ENCODE assay signal across 35 cellular contexts in the genomic region with DNA sequence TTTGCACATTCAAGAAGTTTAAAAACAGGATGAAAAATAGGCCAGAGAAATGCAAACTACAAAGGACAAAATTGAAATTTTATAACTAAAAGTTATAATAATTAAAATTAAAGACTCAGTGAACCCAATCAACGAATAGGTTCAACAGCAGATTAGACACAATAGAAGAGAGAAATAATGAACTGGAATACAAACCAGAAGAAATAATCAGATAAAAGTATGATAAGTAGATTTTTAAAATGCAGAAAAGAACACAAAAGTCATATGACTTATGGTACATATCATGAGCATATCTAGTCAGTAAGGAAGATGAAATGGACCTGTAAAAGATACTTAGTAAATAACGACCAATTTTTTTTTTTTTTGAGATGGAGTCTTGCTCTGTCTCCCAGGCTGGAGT.
DNase-seq lines count a peak whose midpoint lies in the region; ATAC-seq, FAIRE-seq and TF ChIP-seq lines count a peak whose summit lies in the region.
"Had no signal": no experiment of that assay in that cellular context is flagged by ENCODE, and none has a peak within 500 bp of the region (broad histone marks: within the 10 kb centered on the region; RNA-seq: fewer than 3 reads in every experiment).

No MANE protein-coding gene starts in this region.

- H3F3A ChIP-seq in SK-N-SH (replicated peaks; ENCODE audit: insufficient read depth), result no peaks in the 10 kb centered on the region

- H3K27me3 Mint-ChIP-seq in activated T-cell treated with anti-CD3 and anti-CD28 coated beads, Interleukin-2, amount 50 U/mL, for 4 hours (ENCODE audit: low read depth), result no peaks in the 10 kb centered on the region
- H3K27me3 Mint-ChIP-seq: CD4-positive, CD25-positive, alpha-beta regulatory T cell had no signal

- H3K4me2 ChIP-seq in SK-N-SH (no peak overlapping the region), K562 (ENCODE audit: insufficient read depth, low read length) (no peak overlapping the region)
- H3K4me2 ChIP-seq: A549; BLaER1; BLaER1 treated with 17β-estradiol and CSF1 and Interleukin-3, amounts not matched to agents 10 nM and 100 nM had no signal

- H4K20me1 ChIP-seq in SK-N-SH (ENCODE audit: insufficient read depth) (no peaks in the 10 kb centered on the region), K562 (replicated peaks; ENCODE audit: control insufficient read depth, insufficient read depth, low read length) (no peaks in the 10 kb centered on the region)
- H4K20me1 ChIP-seq: BLaER1; BLaER1 treated with 17β-estradiol and CSF1 and Interleukin-3, amounts not matched to agents 10 nM and 100 nM had no signal

- no peak for FAIRE-seq in K562 (lab: Jason Lieb, UNC)
- FAIRE-seq: A204.1, A549, D721Med had no signal

- ATAC-seq in SK-N-SH treated with all-trans-retinoic acid at 6 μM for 48 hours (no peak), K562 (no peak)
- no peak for ATAC-seq in activated T-cell treated with anti-CD3 and anti-CD28 coated beads, Interleukin-2, amount 50 U/mL, for 4 hours
- ATAC-seq: A549; CD8-positive, alpha-beta T cell had no signal

- H3K9me1 ChIP-seq in K562 (ENCODE audit: control insufficient read depth, insufficient read depth, low read length), result no peaks in the 10 kb centered on the region

- DNase-seq in SK-N-SH (no peak), K562 (ENCODE audit: extremely low read depth in 1 of 4, low spot score in 3 of 4) (no peak), AG08395 (ENCODE audit: low spot score) (no peak)
- no peak for DNase-seq in activated T-cell treated with anti-CD3 and anti-CD28 coated beads, Interleukin-2, amount 50 U/mL, for 4 hours
- DNase-seq: 8988T; ACHN; AML-193; BE2C; C1 segment of cervical spinal cord; Caco-2; Calu3; CD4-positive, alpha-beta memory T cell; CD4-positive, alpha-beta T cell; CD4-positive, CD25-positive, alpha-beta regulatory T cell; CD8-positive, alpha-beta memory T cell; CD8-positive, alpha-beta T cell; COR-L47; DMS 273 treated with DMSO at 0.1 percent for 48 hours; DMS153; DMS53; DMS79; DMS79 treated with DMSO at 0.1 percent for 48 hours; DND-41; EL had no signal

- no peaks in the 10 kb centered on the region for H3K36me3 Mint-ChIP-seq in activated T-cell treated with anti-CD3 and anti-CD28 coated beads, Interleukin-2, amount 50 U/mL, for 4 hours (ENCODE audit: insufficient read depth)
- H3K36me3 Mint-ChIP-seq: CD14-positive monocyte; CD4-positive, CD25-positive, alpha-beta regulatory T cell; CD8-positive, alpha-beta memory T cell; CD8-positive, alpha-beta T cell had no signal

- POLR2A ChIA-PET in SK-N-SH (lab: Yijun Ruan, JAX), result no interaction called here
- POLR2A ChIA-PET in HEK293 (lab: Yijun Ruan, JAX), result no interaction called here
- POLR2A ChIA-PET in K562 (lab: Yijun Ruan, JAX), result interaction anchor here (1.1 kb wide), 1 partner anchor 16 kb away, joined by 3 read pairs; no protein-coding TSS in a partner anchor

- H3K36me3 ChIP-seq in SK-N-SH (replicated peaks in 1 of 2; ENCODE audit: control insufficient read depth in 1 of 2, insufficient read depth in 2 of 2, low read length in 1 of 2) (no peaks in the 10 kb centered on the region), HEK293 (ENCODE audit: control insufficient read depth in 2 of 2, insufficient read depth in 1 of 2, low read length in 2 of 2) (no peaks in the 10 kb centered on the region), K562 (ENCODE audit: control insufficient read depth, insufficient read depth, low read length) (no peaks in the 10 kb centered on the region)
- H3K36me3 ChIP-seq: BE2C; BLaER1; BLaER1 treated with 17β-estradiol and CSF1 and Interleukin-3, amounts not matched to agents 10 nM and 100 nM had no signal

- in situ Hi-C loops in K562 (cut with MboI), result no loop called here

- TF ChIP-seq RAD21 in SK-N-SH (IDR thresholded peaks at IDR 0.05; ENCODE audit: low read length) (no peak), K562 (CRISPR knock-in tag; conservative IDR thresholded peaks at IDR 0.05 in 1 of 2, IDR thresholded peaks at IDR 0.05 in 1 of 2) (no peak)

- H3K9me2 ChIP-seq in SK-N-SH, result no peaks in the 10 kb centered on the region

- H3K4me1 ChIP-seq in SK-N-SH (ENCODE audit: control insufficient read depth in 1 of 2, insufficient read depth in 2 of 2, low read depth in 1 of 2, low read length in 1 of 2) (peaks cover 0 to 3% of the 10 kb centered on the region in 2 experiments; a peak in 1 of 4 replicates), HEK293 (ENCODE audit: control insufficient read depth, insufficient read depth, low read length) (no peaks in the 10 kb centered on the region), K562 (replicated peaks in 1 of 2; ENCODE audit: control insufficient read depth in 2 of 2, insufficient read depth in 2 of 2, low read length in 2 of 2) (no peaks in the 10 kb centered on the region)
- H3K4me1 ChIP-seq: A549, BE2C, Caco-2 had no signal

- H2AFZ ChIP-seq in SK-N-SH (ENCODE audit: low read depth), result no peak overlapping the region
- H2AFZ ChIP-seq in K562 (ENCODE audit: low read depth, low read length), result no peak overlapping the region

- CTCF ChIA-PET in SK-N-SH (lab: Yijun Ruan, JAX), result no interaction called here
- CTCF ChIA-PET in HEK293 (lab: Yijun Ruan, JAX), result no interaction called here
- CTCF ChIA-PET in K562 (lab: Yijun Ruan, JAX; ENCODE audit: low intra/inter-chr PET ratio), result no interaction called here

- H3K9me3 ChIP-seq in SK-N-SH, result peaks cover 3% of the 10 kb centered on the region; the same call in 1 of the 2 replicates
- H3K9me3 ChIP-seq in HEK293 (ENCODE audit: control insufficient read depth, insufficient read depth, low read depth, low read length), result 0 out of 2 replicates have a peak, but pooled peaks cover 3% of the 10 kb centered on the region
- no peaks in the 10 kb centered on the region; the same call in 1 of the 2 replicates for H3K9me3 ChIP-seq in K562 (replicated peaks; ENCODE audit: control insufficient read depth, insufficient read depth, low read depth, low read length)
- H3K9me3 ChIP-seq: BE2C had no signal

- H3K27me3 ChIP-seq in SK-N-SH (ENCODE audit: insufficient read depth) (no peaks in the 10 kb centered on the region), K562 (ENCODE audit: control insufficient read depth in 2 of 2, insufficient read depth in 2 of 2, low read length in 2 of 2) (no peaks in the 10 kb centered on the region)
- H3K27me3 ChIP-seq: BLaER1; BLaER1 treated with 17β-estradiol and CSF1 and Interleukin-3, amounts not matched to agents 10 nM and 100 nM had no signal

- no peak for TF ChIP-seq POLR2A in K562 (conservative IDR thresholded peaks at IDR 0.05)

- WGBS in SK-N-SH (ENCODE audit: low lambda C conversion rate), result 2% methylated on average over 2 of the region's 2 CpGs
- 0% methylated on average over 2 of the region's 2 CpGs for WGBS in K562 (ENCODE audit: insufficient coverage, low coverage, missing lambda C conversion rate)

- no peak overlapping the region for H3K4me3 ChIP-seq in SK-N-SH (ENCODE audit: low read depth in 2 of 2, low read length in 1 of 2)
- H3K4me3 ChIP-seq in HEK293 (ENCODE audit: low read depth, low read length), result no peak overlapping the region
- no peak overlapping the region for H3K4me3 ChIP-seq in K562
- H3K4me3 ChIP-seq: A549; BLaER1; BLaER1 treated with 17β-estradiol and CSF1 and Interleukin-3, amounts not matched to agents 10 nM and 100 nM had no signal

- H3K4me3 Mint-ChIP-seq in activated T-cell treated with anti-CD3 and anti-CD28 coated beads, Interleukin-2, amount 50 U/mL, for 4 hours, result no peak overlapping the region
- H3K4me3 Mint-ChIP-seq: B cell; CD14-positive monocyte; CD4-positive, alpha-beta memory T cell; CD4-positive, alpha-beta T cell; CD4-positive, CD25-positive, alpha-beta regulatory T cell; CD8-positive, alpha-beta memory T cell; CD8-positive, alpha-beta T cell had no signal

- H3K27ac ChIP-seq in SK-N-SH (ENCODE audit: low read depth in 2 of 2, low read length in 1 of 2) (no peak overlapping the region), HEK293 (ENCODE audit: extremely low read depth, low read depth, low read length) (no peak overlapping the region), K562 (ENCODE audit: extremely low read depth, low read depth, low read length) (no peak overlapping the region)
- H3K27ac ChIP-seq: 22Rv1; A549; BLaER1; BLaER1 treated with 17β-estradiol and CSF1 and Interleukin-3, amounts not matched to agents 10 nM and 100 nM; C4-2B had no signal

- no peak for TF ChIP-seq EP300 in SK-N-SH (IDR thresholded peaks at IDR 0.05; ENCODE audit: borderline replicate concordance in 1 of 2, low read depth in 1 of 2, low read length in 1 of 2)
- TF ChIP-seq EP300 in K562 (IDR thresholded peaks at IDR 0.05; ENCODE audit: low read length), result no peak

- H3K79me2 ChIP-seq in SK-N-SH (ENCODE audit: insufficient read depth) (no peaks in the 10 kb centered on the region), K562 (ENCODE audit: control insufficient read depth, insufficient read depth, low read length) (no peaks in the 10 kb centered on the region)

- H3K9ac ChIP-seq in SK-N-SH (no peak overlapping the region), K562 (ENCODE audit: insufficient read depth in 1 of 2, low read depth in 2 of 2, low read length in 2 of 2) (no peak overlapping the region)
- H3K9ac ChIP-seq: BLaER1; BLaER1 treated with 17β-estradiol and CSF1 and Interleukin-3, amounts not matched to agents 10 nM and 100 nM had no signal

- TF ChIP-seq CTCF in SK-N-SH (IDR thresholded peaks at IDR 0.05), result no peak
- TF ChIP-seq CTCF in HEK293 (tag by site-specific recombination; IDR thresholded peaks at IDR 0.05), result no peak
- no peak for TF ChIP-seq CTCF in K562 (IDR thresholded peaks at IDR 0.05 in 2 of 3, conservative IDR thresholded peaks at IDR 0.05 in 1 of 3; ENCODE audit: insufficient read depth in 2 of 3, low read depth in 1 of 3, low read length in 3 of 3)

- intact Hi-C loops in K562 (cut with micrococcal nuclease), result no loop called here

- peaks cover 11% of the 10 kb centered on the region for H3K9me3 Mint-ChIP-seq in activated T-cell treated with anti-CD3 and anti-CD28 coated beads, Interleukin-2, amount 50 U/mL, for 4 hours

- no peaks in the 10 kb centered on the region for H3K4me1 Mint-ChIP-seq in activated T-cell treated with anti-CD3 and anti-CD28 coated beads, Interleukin-2, amount 50 U/mL, for 4 hours (ENCODE audit: low read depth)
- H3K4me1 Mint-ChIP-seq: B cell; CD14-positive monocyte; CD4-positive, alpha-beta memory T cell; CD4-positive, CD25-positive, alpha-beta regulatory T cell; CD8-positive, alpha-beta memory T cell had no signal

- BruUV-seq in K562 (replicated peaks; lab: Mats Ljungman, UMichigan), result no TSS peak

TF ChIP-seq in SK-N-SH treated with all-trans-retinoic acid at 6 μM for 48 hours, 23 proteins besides CTCF, POLR2A, EP300 and RAD21 (continues in another document):
- TF ChIP-seq ZNF70 (CRISPR knock-in tag; IDR thresholded peaks at IDR 0.05) (no peak), PPARA (CRISPR knock-in tag; IDR thresholded peaks at IDR 0.05; ENCODE audit: borderline replicate concordance) (no peak)

TF ChIP-seq in K562, 482 proteins besides CTCF, POLR2A, EP300 and RAD21 (continues in another document):
- peak; percentile 78; the same call in 1 of the 2 replicates for TF ChIP-seq ZFP30 (CRISPR knock-in tag; IDR thresholded peaks at IDR 0.05; ENCODE audit: borderline replicate concordance)
- no peak for TF ChIP-seq HSF4 (CRISPR knock-in tag; IDR thresholded peaks at IDR 0.05; ENCODE audit: borderline replicate concordance)
- TF ChIP-seq PCBP2 (IDR thresholded peaks at IDR 0.05; ENCODE audit: low read depth, low read length, poor library complexity, severe bottlenecking), result no peak
- TF ChIP-seq TRIM28 (IDR thresholded peaks at IDR 0.05), result peak; percentile 67; the same call in 1 of the 2 replicates
- TF ChIP-seq CBFA2T3 (IDR thresholded peaks at IDR 0.05), result no peak
